Comparison of ENCODE assay signal across 8 cellular contexts in genomic region chr9:128912270-128912853, GRCh38. TPM values are rescaled to one million over a fixed set of nuclear protein-coding genes. Genes with fewer than 3 reads are reported as not detected.
DNase-seq lines count a peak whose midpoint lies in the region; ATAC-seq and TF ChIP-seq lines count a peak whose summit lies in the region.

No MANE protein-coding gene starts in this region.

- H3K9me3 Mint-ChIP-seq in endothelial cell (ENCODE audit: unreplicated experiment): no peaks in the 10 kb centered on the region
- H3K9me3 Mint-ChIP-seq in neural progenitor cell: no peaks in the 10 kb centered on the region

- H3K4me1 Mint-ChIP-seq in endothelial cell (ENCODE audit: unreplicated experiment) (peaks cover 24% of the 10 kb centered on the region), neural progenitor cell (peaks cover 16% of the 10 kb centered on the region)

- no peak for DNase-seq in Panc1 (ENCODE audit: low read depth, low spot score)
- no peak for DNase-seq in endothelial cell (ENCODE audit: low spot score)
- DNase-seq in neural progenitor cell (ENCODE audit: low spot score): peak; percentile 28
- no peak for DNase-seq in GM19240 (ENCODE audit: insufficient read length, low spot score)
- DNase-seq in KG1 (lab: John Stamatoyannopoulos, UW): no peak
- DNase-seq in NCI-H69 (lab: John Stamatoyannopoulos, UW): no peak

- H4K20me1 ChIP-seq in BLaER1 treated with 17β-estradiol and CSF1 and Interleukin-3, amounts not matched to agents 10 nM and 100 nM: peaks cover 27 to 93% (median 68%) of the 10 kb centered on the region in 11 experiments; a peak in 21 of 22 replicates
- peaks cover 35% of the 10 kb centered on the region for H4K20me1 ChIP-seq in neural progenitor cell (ENCODE audit: low read depth)

- peaks cover 47 to 98% (median 89%) of the 10 kb centered on the region in 11 experiments for H3K36me3 ChIP-seq in BLaER1 treated with 17β-estradiol and CSF1 and Interleukin-3, amounts not matched to agents 10 nM and 100 nM
- H3K36me3 ChIP-seq in Panc1 (ENCODE audit: control insufficient read depth, insufficient read depth, low read length) (no peaks in the 10 kb centered on the region), neural progenitor cell (no peaks in the 10 kb centered on the region)

- peak overlapping the region; percentile 71 for H3K4me3 Mint-ChIP-seq in endothelial cell (ENCODE audit: unreplicated experiment)
- H3K4me3 Mint-ChIP-seq in neural progenitor cell: no peak overlapping the region

- peaks cover 21 to 52% (median 36%) of the 10 kb centered on the region in 10 experiments for H3K4me1 ChIP-seq in BLaER1 treated with 17β-estradiol and CSF1 and Interleukin-3, amounts not matched to agents 10 nM and 100 nM
- peaks cover 12% of the 10 kb centered on the region; the same call in 1 of the 2 replicates for H3K4me1 ChIP-seq in Panc1 (ENCODE audit: control insufficient read depth, insufficient read depth, low read length)
- peaks cover 16% of the 10 kb centered on the region for H3K4me1 ChIP-seq in neural progenitor cell

- peak overlapping the region; percentile 82 for H3K27ac Mint-ChIP-seq in endothelial cell (ENCODE audit: unreplicated experiment)
- H3K27ac Mint-ChIP-seq in neural progenitor cell: peak overlapping the region; percentile 48

- H3K27me3 Mint-ChIP-seq in endothelial cell (ENCODE audit: unreplicated experiment) (peaks cover 13% of the 10 kb centered on the region), neural progenitor cell (ENCODE audit: insufficient read depth, low read depth) (peaks cover 3% of the 10 kb centered on the region)

- H3K27ac ChIP-seq in BLaER1 treated with 17β-estradiol and CSF1 and Interleukin-3, amounts not matched to agents 10 nM and 100 nM: peak overlapping the region in 6 of 11 experiments; percentile 1 to 58 (median 33); a peak in 8 of 22 replicates
- H3K27ac ChIP-seq in Panc1 (ENCODE audit: low read length): 0 out of 2 replicates have a peak overlapping the region, but pooled peaks have one; percentile 29
- H3K27ac ChIP-seq in neural progenitor cell: no peak overlapping the region

- H3K4me2 ChIP-seq in BLaER1 treated with 17β-estradiol and CSF1 and Interleukin-3, amounts not matched to agents 10 nM and 100 nM: peak overlapping the region in 6 of 11 experiments; percentile 62 to 85 (median 78); a peak in 12 of 22 replicates
- H3K4me2 ChIP-seq in neural progenitor cell: no peak overlapping the region

- no peaks in the 10 kb centered on the region for H3K9me3 ChIP-seq in BLaER1 treated with 17β-estradiol and CSF1 and Interleukin-3, amounts not matched to agents 10 nM and 100 nM (replicated peaks in 1 of 11)
- H3K9me3 ChIP-seq in Panc1 (ENCODE audit: control insufficient read depth, insufficient read depth, low read depth, low read length) (no peaks in the 10 kb centered on the region), neural progenitor cell (ENCODE audit: low read depth) (no peaks in the 10 kb centered on the region)

- H3K79me2 ChIP-seq in neural progenitor cell (ENCODE audit: low read depth): peaks cover 11% of the 10 kb centered on the region

- H3K9ac ChIP-seq in BLaER1 treated with 17β-estradiol and CSF1 and Interleukin-3, amounts not matched to agents 10 nM and 100 nM: no peak overlapping the region; a peak in 1 of 22 replicates
- H3K9ac ChIP-seq in neural progenitor cell: no peak overlapping the region

- CTCF ChIA-PET in Panc1 (lab: Charles Lee): no interaction called here

- POLR2A ChIA-PET in Panc1 (lab: Charles Lee): no interaction called here

- intact Hi-C loops in Panc1 (cut with micrococcal nuclease; ENCODE audit: unreplicated experiment): no loop called here

- no peak for TF ChIP-seq CTCF in Panc1 (IDR thresholded peaks at IDR 0.05)
- TF ChIP-seq CTCF in endothelial cell (IDR thresholded peaks at IDR 0.05; ENCODE audit: unreplicated experiment): no peak
- no peak for TF ChIP-seq CTCF in neural progenitor cell (IDR thresholded peaks at IDR 0.05)

- H3K4me3 ChIP-seq in BLaER1 treated with 17β-estradiol and CSF1 and Interleukin-3, amounts not matched to agents 10 nM and 100 nM: no peak overlapping the region
- H3K4me3 ChIP-seq in Panc1 (ENCODE audit: low read depth in 2 of 2, low read length in 2 of 2): no peak overlapping the region
- H3K4me3 ChIP-seq in neural progenitor cell: no peak overlapping the region

- in situ Hi-C loops in Panc1 (cut with HindIII; ENCODE audit: low pct_unique_long_range_greater_than_20kb, low sequenced_read_pairs): no loop called here

- H3K27me3 ChIP-seq in BLaER1 treated with 17β-estradiol and CSF1 and Interleukin-3, amounts not matched to agents 10 nM and 100 nM: no peaks in the 10 kb centered on the region
- H3K27me3 ChIP-seq in Panc1 (ENCODE audit: control insufficient read depth, insufficient read depth, low read length) (no peaks in the 10 kb centered on the region), neural progenitor cell (no peaks in the 10 kb centered on the region)

- no TSS peak for BruUV-seq in Panc1 (replicated peaks; lab: Mats Ljungman, UMichigan)

- H3F3A ChIP-seq in neural progenitor cell (ENCODE audit: low read depth): no peaks in the 10 kb centered on the region

- H3K36me3 Mint-ChIP-seq in endothelial cell (ENCODE audit: low read depth, unreplicated experiment) (peaks cover 33% of the 10 kb centered on the region), neural progenitor cell (peaks cover 25% of the 10 kb centered on the region)

- H2AFZ ChIP-seq in neural progenitor cell (replicated peaks): no peak overlapping the region

- ATAC-seq in Panc1 (peak; percentile 76), GM19467 (IDR thresholded peaks at IDR 0.05; ENCODE audit: unreplicated experiment) (no peak)

RNA-seq across cellular contexts. Expression of gene PHYHD1, which starts 8.4 kb away (rescaled TPM):
- total RNA-seq in Panc1 (2021; ENCODE audit: unreplicated experiment): not detected
- not detected for polyA plus RNA-seq in Panc1 (2012; ENCODE audit: insufficient read length)
- total RNA-seq in endothelial cell (ENCODE audit: unreplicated experiment): 10.3 TPM
- 15.2 and 19.0 TPM in 2 replicates for total RNA-seq in neural progenitor cell (ENCODE audit: low replicate concordance)

RNA-seq across cellular contexts. Expression of gene LRRC8A, which starts 30.4 kb away (rescaled TPM):
- 16.4 TPM for total RNA-seq in Panc1 (2021; ENCODE audit: unreplicated experiment)
- 18.1 TPM for polyA plus RNA-seq in Panc1 (2012; ENCODE audit: insufficient read length)
- total RNA-seq in endothelial cell (ENCODE audit: unreplicated experiment): 54.3 TPM
- total RNA-seq in neural progenitor cell (ENCODE audit: low replicate concordance): 17.1 and 42.8 TPM in 2 replicates

RNA-seq across cellular contexts. Expression of gene KYAT1, which starts 30.6 kb away (rescaled TPM):
- total RNA-seq in Panc1 (2021; ENCODE audit: unreplicated experiment): 6.1 TPM
- polyA plus RNA-seq in Panc1 (2012; ENCODE audit: insufficient read length): 7.6 TPM
- 3.3 TPM for total RNA-seq in endothelial cell (ENCODE audit: unreplicated experiment)
- 21.7 and 29.1 TPM in 2 replicates for total RNA-seq in neural progenitor cell (ENCODE audit: low replicate concordance)

RNA-seq across cellular contexts. Expression of gene DOLK, which starts 35.0 kb away (rescaled TPM):
- total RNA-seq in Panc1 (2021; ENCODE audit: unreplicated experiment): 20.0 TPM
- polyA plus RNA-seq in Panc1 (2012; ENCODE audit: insufficient read length): 20.1 TPM
- 18.2 TPM for total RNA-seq in endothelial cell (ENCODE audit: unreplicated experiment)
- 8.2 and 16.8 TPM in 2 replicates for total RNA-seq in neural progenitor cell (ENCODE audit: low replicate concordance)

RNA-seq across cellular contexts. Expression of gene NUP188, which starts 35.1 kb away (rescaled TPM):
- total RNA-seq in Panc1 (2021; ENCODE audit: unreplicated experiment): 69.9 TPM
- 42.6 TPM for polyA plus RNA-seq in Panc1 (2012; ENCODE audit: insufficient read length)
- total RNA-seq in endothelial cell (ENCODE audit: unreplicated experiment): 44.0 TPM
- 66.7 and 80.0 TPM in 2 replicates for total RNA-seq in neural progenitor cell (ENCODE audit: low replicate concordance)

Comparison
In these comparisons a context has a peak if more than half of its experiments do, and no peak if none do; other contexts are left out.
1. RNA of gene PHYHD1, which starts 8.4 kb away (total RNA-seq): 15.2 to 19.0 TPM in neural progenitor cell and 10.3 TPM in endothelial cell (single experiment); not detected in Panc1 (single experiment); every median in the first group is over 10 times any median in the second.